24 cellular contexts compared by ENCODE assay signal in genomic region chr10:184174-184573, GRCh38.
"Had no signal": no experiment of that assay in that cellular context is flagged by ENCODE, and none has a peak within 500 bp of the region (broad histone marks: within the 10 kb centered on the region; RNA-seq: fewer than 3 reads in every experiment).

No MANE protein-coding gene starts in this region.

- H3K9ac ChIP-seq: parathyroid adenoma had no signal

- ATAC-seq: left lobe of liver; natural killer cell; sciatic nerve; stimulated activated naive B cell treated with anti-CD40 and anti-IgM and Interleukin-4, amounts not matched to agents 10 μg/mL and 1 μg/mL and 100 μg/mL, for 72 hours; upper lobe of right lung had no signal

- H3K4me3 ChIP-seq: colonic mucosa, esophagus squamous epithelium, lung, suprapubic skin, transverse colon, upper lobe of right lung, uterus had no signal

- H2AFZ ChIP-seq: parathyroid adenoma had no signal

- H3K27me3 Mint-ChIP-seq: dendritic cell treated with granulocyte-macrophage colony-stimulating factor and Interleukin-4, amounts not matched to agents 40 ng/mL and 50 ng/mL, for 4 days; memory B cell; progenitor cell of endocrine pancreas; stimulated activated naive B cell treated with anti-CD40 and anti-IgM and Interleukin-4, amounts not matched to agents 10 μg/mL and 1 μg/mL and 100 μg/mL, for 72 hours; stimulated activated naive CD8-positive, alpha-beta T cell treated with anti-CD3 and anti-CD28 coated beads, Interleukin-15, Interleukin-2, amounts not matched to agents 100 ng/mL and 50 ng/mL, for 24 hours had no signal

- H3K4me1 ChIP-seq: colonic mucosa, parathyroid adenoma, transverse colon, upper lobe of right lung, uterus had no signal

- H3K27ac ChIP-seq: colonic mucosa, esophagus squamous epithelium, neutrophil, parathyroid adenoma, suprapubic skin, transverse colon, upper lobe of right lung, uterus had no signal

- H3K9me3 ChIP-seq: colonic mucosa, neutrophil, suprapubic skin, upper lobe of right lung had no signal

- H3K27me3 ChIP-seq: colonic mucosa, esophagus squamous epithelium, neutrophil, suprapubic skin, transverse colon, upper lobe of right lung, uterus had no signal

- H3K4me3 Mint-ChIP-seq: dendritic cell treated with granulocyte-macrophage colony-stimulating factor and Interleukin-4, amounts not matched to agents 40 ng/mL and 50 ng/mL, for 4 days; immature natural killer cell; memory B cell; natural killer cell; stimulated activated naive B cell treated with anti-CD40 and anti-IgM and Interleukin-4, amounts not matched to agents 10 μg/mL and 1 μg/mL and 100 μg/mL, for 72 hours; stimulated activated naive CD8-positive, alpha-beta T cell treated with anti-CD3 and anti-CD28 coated beads, Interleukin-15, Interleukin-2, amounts not matched to agents 100 ng/mL and 50 ng/mL, for 24 hours had no signal

- H3K36me3 ChIP-seq: colonic mucosa, neutrophil, uterus had no signal

- DNase-seq: colonic mucosa; effector CD8-positive, alpha-beta T cell; erythroblast; esophagus squamous epithelium; foreskin melanocyte; hypothalamus; immature natural killer cell; islet precursor cell; natural killer cell; stimulated activated CD4-positive, alpha-beta T cell treated with anti-CD3 and anti-CD28 coated beads, Interleukin-4, amount 100 ng/mL, for 4 hours; stimulated activated naive B cell treated with anti-CD40 and anti-IgM and Interleukin-4, amounts not matched to agents 10 μg/mL and 1 μg/mL and 100 μg/mL, for 72 hours; transverse colon; upper lobe of right lung; uterus had no signal

- H3K27ac Mint-ChIP-seq: dendritic cell treated with granulocyte-macrophage colony-stimulating factor and Interleukin-4, amounts not matched to agents 40 ng/mL and 50 ng/mL, for 4 days; immature natural killer cell; memory B cell; natural killer cell; progenitor cell of endocrine pancreas; stimulated activated naive B cell treated with anti-CD40 and anti-IgM and Interleukin-4, amounts not matched to agents 10 μg/mL and 1 μg/mL and 100 μg/mL, for 72 hours had no signal
